In genomic region chr12:54074308-54074707, GRCh38 we compare ENCODE assay signal across 29 cellular contexts. TPM values are rescaled to one million over a fixed set of nuclear protein-coding genes. Genes with fewer than 3 reads are reported as not detected.
DNase-seq lines count a peak whose midpoint lies in the region; ATAC-seq, FAIRE-seq and TF ChIP-seq lines count a peak whose summit lies in the region.
"Had no signal": no experiment of that assay in that cellular context is flagged by ENCODE, and none has a peak within 500 bp of the region (broad histone marks: within the 10 kb centered on the region; RNA-seq: fewer than 3 reads in every experiment).

No MANE protein-coding gene starts in this region.

- H3K4me3 ChIP-seq in HEK293 (ENCODE audit: low read depth, low read length) (no peak overlapping the region), H1 (ENCODE audit: extremely low read depth in 1 of 4, insufficient read depth in 2 of 4, low read depth in 3 of 4, low read length in 4 of 4) (no peak overlapping the region), neural progenitor cell (no peak overlapping the region), sigmoid colon (no peak overlapping the region), ascending aorta (no peak overlapping the region)
- H3K4me3 ChIP-seq: BLaER1, GM12878 had no signal

- no peak for TF ChIP-seq EP300 in H1 (IDR thresholded peaks at IDR 0.05; ENCODE audit: borderline replicate concordance in 1 of 2, low read depth in 2 of 2, low read length in 2 of 2)
- TF ChIP-seq EP300 in sigmoid colon (IDR thresholded peaks at IDR 0.05) = no peak

- 0 out of 2 replicates have a peak overlapping the region, but pooled peaks have one; percentile 18 for H2BK12ac ChIP-seq in H1 (ENCODE audit: low read depth, low read length)

- no peak overlapping the region for H2BK20ac ChIP-seq in H1 (ENCODE audit: low read length)

- H3K18ac ChIP-seq in H1 (ENCODE audit: extremely low read depth, low read length) = no peak overlapping the region

- ATAC-seq in GM21825 (IDR thresholded peaks at IDR 0.05; ENCODE audit: unreplicated experiment) = no peak
- ATAC-seq: GM12878 had no signal

- no peak overlapping the region for H2BK120ac ChIP-seq in H1 (replicated peaks; ENCODE audit: low read depth, low read length)

- TF ChIP-seq POLR2A in H1 (IDR thresholded peaks at IDR 0.05; ENCODE audit: control extremely low read depth in 1 of 2, low read depth in 2 of 2, low read length in 2 of 2) = no peak
- TF ChIP-seq POLR2A in sigmoid colon (IDR thresholded peaks at IDR 0.05) = no peak

- no peaks in the 10 kb centered on the region for H3K36me3 Mint-ChIP-seq in neural progenitor cell
- H3K36me3 Mint-ChIP-seq: CD14-positive monocyte; CD4-positive, alpha-beta memory T cell; CD4-positive, CD25-positive, alpha-beta regulatory T cell; CD8-positive, alpha-beta memory T cell had no signal

- H3K23ac ChIP-seq in H1 (ENCODE audit: insufficient read length) = no peak overlapping the region

- no peaks in the 10 kb centered on the region for H3F3A ChIP-seq in neural progenitor cell (ENCODE audit: low read depth)

- no peak overlapping the region for H3K27ac Mint-ChIP-seq in neural progenitor cell
- H3K27ac Mint-ChIP-seq: CD4-positive, alpha-beta memory T cell; CD4-positive, CD25-positive, alpha-beta regulatory T cell had no signal

- H4K20me1 ChIP-seq in H1 (replicated peaks in 1 of 2; ENCODE audit: control insufficient read depth in 1 of 2, insufficient read depth in 2 of 2, low read length in 2 of 2) = no peaks in the 10 kb centered on the region
- peaks cover 8% of the 10 kb centered on the region for H4K20me1 ChIP-seq in neural progenitor cell (ENCODE audit: low read depth)
- H4K20me1 ChIP-seq: BLaER1 had no signal

- no peak overlapping the region for H3K4ac ChIP-seq in H1 (replicated peaks; ENCODE audit: insufficient read length, low read depth, low read length)

- no peaks in the 10 kb centered on the region for H3K79me1 ChIP-seq in H1 (ENCODE audit: low read depth, low read length)

- no peak for TF ChIP-seq CTCF in HEK293 (tag by site-specific recombination; IDR thresholded peaks at IDR 0.05)
- no peak for TF ChIP-seq CTCF in H1 (IDR thresholded peaks at IDR 0.05; ENCODE audit: control extremely low read depth in 1 of 3, insufficient read depth in 1 of 3, low read depth in 1 of 3, low read length in 3 of 3)
- TF ChIP-seq CTCF in neural progenitor cell (IDR thresholded peaks at IDR 0.05) = no peak
- TF ChIP-seq CTCF in sigmoid colon (IDR thresholded peaks at IDR 0.05) = no peak
- no peak for TF ChIP-seq CTCF in ascending aorta (IDR thresholded peaks at IDR 0.05)

- H3K23me2 ChIP-seq in H1 (ENCODE audit: low read depth, low read length) = no peaks in the 10 kb centered on the region

- H2BK15ac ChIP-seq in H1 (ENCODE audit: low read length) = no peak overlapping the region

- WGBS in H1 (ENCODE audit: extremely low coverage in 1 of 2, insufficient coverage in 1 of 2, insufficient read length in 1 of 2, insufficient replicate concordance in 2 of 2, low coverage in 1 of 2, low lambda C conversion rate in 2 of 2, missing lambda C conversion rate in 1 of 2), 2 experiments = 71% methylated on average over 6 of the region's 6 CpGs; no CpG with 5 or more reads in 1 of the 2 experiments
- 76 to 78% methylated on average over 6 of the region's 6 CpGs for WGBS in sigmoid colon, 2 donors

- no peaks in the 10 kb centered on the region for H3K4me1 Mint-ChIP-seq in neural progenitor cell
- H3K4me1 Mint-ChIP-seq: CD14-positive monocyte; CD4-positive, CD25-positive, alpha-beta regulatory T cell had no signal

- no peak for FAIRE-seq in H1 (lab: Jason Lieb, UNC)
- FAIRE-seq: A204.1, GM12878, GM12892, GM18507 had no signal

- POLR2A ChIA-PET in HEK293 (lab: Yijun Ruan, JAX) = no interaction called here
- POLR2A ChIA-PET in H1 (lab: Charles Lee; ENCODE audit: partially characterized antibody) = no interaction called here

- H3K14ac ChIP-seq in H1 (ENCODE audit: insufficient read length) = no peak overlapping the region

- no peaks in the 10 kb centered on the region for H3K9me3 Mint-ChIP-seq in neural progenitor cell
- H3K9me3 Mint-ChIP-seq: CD14-positive monocyte; CD4-positive, alpha-beta memory T cell; CD8-positive, alpha-beta memory T cell had no signal

- DNase-seq in H1 (ENCODE audit: low read depth in 1 of 2, low spot score in 2 of 2) (no peak), neural progenitor cell (ENCODE audit: low spot score) (no peak), sigmoid colon (no peak), ascending aorta (ENCODE audit: low spot score in 2 of 2) (no peak)
- DNase-seq: 8988T; ACHN; BE2C; C1 segment of cervical spinal cord; CD4-positive, alpha-beta memory T cell; CD4-positive, CD25-positive, alpha-beta regulatory T cell; CD8-positive, alpha-beta memory T cell; COR-L47; DMS 273 treated with DMSO at 0.1 percent for 48 hours; DMS153; DMS53; DMS79; DND-41; EL; GDM1 had no signal

- H4K8ac ChIP-seq in H1 (ENCODE audit: extremely low read depth, insufficient read depth, low read length) = no peak overlapping the region

- H3K4me3 Mint-ChIP-seq in neural progenitor cell = peak overlapping the region; percentile 62
- H3K4me3 Mint-ChIP-seq: CD14-positive monocyte; CD4-positive, alpha-beta memory T cell; CD4-positive, CD25-positive, alpha-beta regulatory T cell; CD8-positive, alpha-beta memory T cell had no signal

- H3K36me3 ChIP-seq in HEK293 (ENCODE audit: control insufficient read depth in 2 of 2, insufficient read depth in 1 of 2, low read length in 2 of 2) (no peaks in the 10 kb centered on the region), H1 (ENCODE audit: control insufficient read depth in 2 of 4, insufficient read depth in 4 of 4, low read length in 3 of 4) (no peaks in the 10 kb centered on the region), neural progenitor cell (no peaks in the 10 kb centered on the region), sigmoid colon (no peaks in the 10 kb centered on the region), ascending aorta (no peaks in the 10 kb centered on the region)
- H3K36me3 ChIP-seq: BE2C, BLaER1 had no signal

- H4K91ac ChIP-seq in H1 (replicated peaks; ENCODE audit: insufficient read length, low read length) = no peak overlapping the region

- H3K27me3 ChIP-seq in H1 (replicated peaks in 1 of 4; ENCODE audit: control insufficient read depth in 3 of 4, extremely low read depth in 1 of 4, insufficient read depth in 3 of 4, low read length in 3 of 4) (peaks cover 25 to 58% (median 45%) of the 10 kb centered on the region in 4 experiments), neural progenitor cell (peaks cover 100% of the 10 kb centered on the region), sigmoid colon (no peaks in the 10 kb centered on the region), ascending aorta (no peaks in the 10 kb centered on the region)
- H3K27me3 ChIP-seq: BE2C had no signal

- H3K4me1 ChIP-seq in HEK293 (ENCODE audit: control insufficient read depth, insufficient read depth, low read length) (peaks cover 8% of the 10 kb centered on the region), H1 (replicated peaks in 1 of 4; ENCODE audit: control insufficient read depth in 3 of 4, insufficient read depth in 4 of 4, low read length in 3 of 4) (peaks cover 5 to 13% (median 8%) of the 10 kb centered on the region in 4 experiments; a peak in 6 of 7 replicates), neural progenitor cell (no peaks in the 10 kb centered on the region), sigmoid colon (peaks cover 0 to 12% (median 0%) of the 10 kb centered on the region in 4 donors), ascending aorta (no peaks in the 10 kb centered on the region)
- H3K4me1 ChIP-seq: BLaER1 had no signal

- CTCF ChIA-PET in HEK293 (lab: Yijun Ruan, JAX) (no interaction called here), H1 (lab: Charles Lee; ENCODE audit: partially characterized antibody) (interaction anchor here (0.8 kb wide), 1 partner anchor 9 kb away, joined by 3 read pairs; no protein-coding TSS in a partner anchor)

- no peak for TF ChIP-seq RAD21 in H1 (IDR thresholded peaks at IDR 0.05 in 1 of 2, conservative IDR thresholded peaks at IDR 0.05 in 1 of 2; ENCODE audit: low read depth in 2 of 2, low read length in 2 of 2)

- no peak overlapping the region for H2AK5ac ChIP-seq in H1 (ENCODE audit: low read depth, low read length)

- H2AFZ ChIP-seq in H1 (ENCODE audit: low read length) = no peak overlapping the region
- H2AFZ ChIP-seq in neural progenitor cell (replicated peaks) = no peak overlapping the region

- no peak overlapping the region for H3K56ac ChIP-seq in H1 (replicated peaks; ENCODE audit: insufficient read length, low read depth, low read length)

- no peak overlapping the region for H4K5ac ChIP-seq in H1 (ENCODE audit: insufficient read length, low read depth, low read length)

- H3K79me2 ChIP-seq in H1 (ENCODE audit: control insufficient read depth in 1 of 2, insufficient read depth in 2 of 2, low read length in 2 of 2) = no peaks in the 10 kb centered on the region
- no peaks in the 10 kb centered on the region for H3K79me2 ChIP-seq in neural progenitor cell (ENCODE audit: low read depth)

- intact Hi-C loops in sigmoid colon (cut with DNase I) = no loop called here
- intact Hi-C loops in ascending aorta (cut with DNase I) = no loop called here

- H3K9me3 ChIP-seq in HEK293 (ENCODE audit: control insufficient read depth, insufficient read depth, low read depth, low read length) (no peaks in the 10 kb centered on the region), H1 (ENCODE audit: insufficient read depth in 2 of 2, low read depth in 1 of 2, low read length in 1 of 2) (no peaks in the 10 kb centered on the region), neural progenitor cell (ENCODE audit: low read depth) (no peaks in the 10 kb centered on the region), sigmoid colon (no peaks in the 10 kb centered on the region), ascending aorta (no peaks in the 10 kb centered on the region)
- H3K9me3 ChIP-seq: BE2C, BLaER1 had no signal

- H3K9ac ChIP-seq in H1 (replicated peaks in 1 of 4; ENCODE audit: extremely low read depth in 1 of 4, low read depth in 3 of 4, low read length in 3 of 4) = no peak overlapping the region
- H3K9ac ChIP-seq in neural progenitor cell = no peak overlapping the region
- H3K9ac ChIP-seq: BLaER1 had no signal

- H2BK5ac ChIP-seq in H1 (ENCODE audit: low read depth, low read length) = no peak overlapping the region

- H3K4me2 ChIP-seq in H1 (ENCODE audit: insufficient read depth in 1 of 2, low read depth in 2 of 2, low read length in 2 of 2) (no peak overlapping the region), neural progenitor cell (no peak overlapping the region)
- H3K4me2 ChIP-seq: BLaER1 had no signal

- H3K27me3 Mint-ChIP-seq in neural progenitor cell (ENCODE audit: insufficient read depth, low read depth) = peaks cover 61% of the 10 kb centered on the region

- H3K27ac ChIP-seq in HEK293 (ENCODE audit: extremely low read depth, low read depth, low read length) (no peak overlapping the region), H1 (ENCODE audit: low read depth, low read length) (no peak overlapping the region), neural progenitor cell (no peak overlapping the region), sigmoid colon (no peak overlapping the region), ascending aorta (no peak overlapping the region)
- H3K27ac ChIP-seq: BLaER1 had no signal

RNA-seq across cellular contexts. Expression of gene HOXC4, which starts 20.7 kb away (rescaled TPM):
- not detected in 2 replicates for total RNA-seq in H1 (2021; fragmentation: NEBNext Ultra II Directional; extraction: Animal tissue kit (Norgen Biotek cat#: 25700))
- polyA plus RNA-seq in H1 (2011; rRNA removed) (not detected in 2 replicates), sigmoid colon (under 1 TPM in 1 of 3 donors, not detected in 2; 0.38 TPM)
- polyA plus RNA-seq in H1 (2011; cell fraction: cytosol; rRNA removed) = not detected
- not detected for polyA plus RNA-seq in H1 (2011; cell fraction: nucleus; rRNA removed)
- not detected in 4 replicates for polyA plus RNA-seq in H1 (2012, experiment 1 of 2)
- not detected for polyA plus RNA-seq in H1 (2012, experiment 2 of 2)
- polyA plus RNA-seq in H1 (2013, experiment 1 of 2) = 0.02 TPM
- polyA plus RNA-seq in H1 (2013, experiment 2 of 2) = 0.02 TPM
- not detected in 2 replicates for polyA minus RNA-seq in H1 (2011; rRNA and poly(A)+ RNA removed)
- not detected for polyA minus RNA-seq in H1 (2011; cell fraction: cytosol; rRNA and poly(A)+ RNA removed)
- not detected for polyA minus RNA-seq in H1 (2011; cell fraction: nucleus; rRNA and poly(A)+ RNA removed)
- total RNA-seq in neural progenitor cell (ENCODE audit: low replicate concordance) (not detected in 2 replicates), sigmoid colon (1 to 10 TPM in 1 of 4 donors, under 1 TPM in 2, not detected in 1; 0.66 to 1.2 (median 0.71) TPM), ascending aorta (0.32 TPM)
- total RNA-seq: CD4-positive, alpha-beta memory T cell had no signal
- polyA plus RNA-seq: AG04450; CD14-positive monocyte; CD4-positive, alpha-beta memory T cell had no signal

RNA-seq across cellular contexts. Expression of gene HOXC5, which starts 41.5 kb away (rescaled TPM):
- not detected in 2 replicates for total RNA-seq in H1 (2021; fragmentation: NEBNext Ultra II Directional; extraction: Animal tissue kit (Norgen Biotek cat#: 25700))
- polyA plus RNA-seq in H1 (2011; rRNA removed) (not detected in 2 replicates), sigmoid colon (under 1 TPM in 1 of 3 donors, not detected in 2; 0.03 TPM)
- not detected for polyA plus RNA-seq in H1 (2011; cell fraction: cytosol; rRNA removed)
- polyA plus RNA-seq in H1 (2011; cell fraction: nucleus; rRNA removed) = not detected
- polyA plus RNA-seq in H1 (2012, experiment 1 of 2) = not detected in 4 replicates
- polyA plus RNA-seq in H1 (2012, experiment 2 of 2) = not detected
- polyA plus RNA-seq in H1 (2013, experiment 1 of 2) = not detected
- polyA plus RNA-seq in H1 (2013, experiment 2 of 2) = not detected
- polyA minus RNA-seq in H1 (2011; rRNA and poly(A)+ RNA removed) = not detected in 2 replicates
- polyA minus RNA-seq in H1 (2011; cell fraction: cytosol; rRNA and poly(A)+ RNA removed) = not detected
- polyA minus RNA-seq in H1 (2011; cell fraction: nucleus; rRNA and poly(A)+ RNA removed) = not detected
- total RNA-seq in neural progenitor cell (ENCODE audit: low replicate concordance) (not detected in 2 replicates), sigmoid colon (1 to 10 TPM in 1 of 4 donors, not detected in 3; 1.4 TPM), ascending aorta (not detected)
- total RNA-seq: CD4-positive, alpha-beta memory T cell; CD4-positive, CD25-positive, alpha-beta regulatory T cell; CD8-positive, alpha-beta memory T cell; G401; GM12878 had no signal
- polyA plus RNA-seq: AG04450; CD14-positive monocyte; CD4-positive, alpha-beta memory T cell; CD4-positive, CD25-positive, alpha-beta regulatory T cell; CD8-positive, alpha-beta memory T cell had no signal

RNA-seq across cellular contexts. Expression of gene HOXC6, which starts 46.1 kb away (rescaled TPM):
- total RNA-seq in H1 (2021; fragmentation: NEBNext Ultra II Directional; extraction: Animal tissue kit (Norgen Biotek cat#: 25700)) = not detected in 2 replicates
- polyA plus RNA-seq in H1 (2011; rRNA removed) (not detected in 2 replicates), sigmoid colon (not detected)
- polyA plus RNA-seq in H1 (2011; cell fraction: cytosol; rRNA removed) = not detected
- polyA plus RNA-seq in H1 (2011; cell fraction: nucleus; rRNA removed) = not detected
- not detected in 4 replicates for polyA plus RNA-seq in H1 (2012, experiment 1 of 2)
- not detected for polyA plus RNA-seq in H1 (2012, experiment 2 of 2)
- polyA plus RNA-seq in H1 (2013, experiment 1 of 2) = not detected
- polyA plus RNA-seq in H1 (2013, experiment 2 of 2) = not detected
- not detected in 2 replicates for polyA minus RNA-seq in H1 (2011; rRNA and poly(A)+ RNA removed)
- not detected for polyA minus RNA-seq in H1 (2011; cell fraction: cytosol; rRNA and poly(A)+ RNA removed)
- not detected for polyA minus RNA-seq in H1 (2011; cell fraction: nucleus; rRNA and poly(A)+ RNA removed)
- total RNA-seq in neural progenitor cell (ENCODE audit: low replicate concordance) (not detected in 2 replicates), sigmoid colon (not detected), ascending aorta (7.6 TPM)
- total RNA-seq: CD4-positive, alpha-beta memory T cell; CD4-positive, CD25-positive, alpha-beta regulatory T cell; CD8-positive, alpha-beta memory T cell had no signal
- polyA plus RNA-seq: CD14-positive monocyte; CD4-positive, alpha-beta memory T cell; CD4-positive, CD25-positive, alpha-beta regulatory T cell; CD8-positive, alpha-beta memory T cell had no signal
